ENCODE assay signal across 17 cellular contexts in genomic region chr1:109761227-109762038, GRCh38. TPM values are rescaled to one million over a fixed set of nuclear protein-coding genes. Genes with fewer than 3 reads are reported as not detected.
A peak's percentile ranks its signal among the peaks of the same experiment; 100 is the strongest.
DNase-seq lines count a peak whose midpoint lies in the region; ATAC-seq and TF ChIP-seq lines count a peak whose summit lies in the region.
"Had no signal": no experiment of that assay in that cellular context is flagged by ENCODE, and none has a peak within 500 bp of the region (broad histone marks: within the 10 kb centered on the region; RNA-seq: fewer than 3 reads in every experiment).

No MANE protein-coding gene starts in this region.

- H3K9ac ChIP-seq in smooth muscle cell (ENCODE audit: low read depth), result no peak overlapping the region
- H3K9ac ChIP-seq: GM23248 had no signal

- DNase-seq in DMS 273 (lab: John Stamatoyannopoulos, UW; ENCODE audit: unreplicated experiment) (peak; percentile 28), DMS 273 treated with DMSO at 0.1 percent for 48 hours (lab: John Stamatoyannopoulos, UW) (no peak), chondrocyte (ENCODE audit: low spot score) (peak; percentile 77), left lobe of liver (ENCODE audit: low spot score) (peak; percentile 45), smooth muscle cell (lab: John Stamatoyannopoulos, UW; ENCODE audit: unreplicated experiment) (peak; percentile 14), NCI-H510A treated with DMSO at 0.1 percent for 48 hours (lab: John Stamatoyannopoulos, UW) (no peak), GDM1 (lab: John Stamatoyannopoulos, UW) (no peak), NCI-H1048 (lab: John Stamatoyannopoulos, UW) (no peak)
- DNase-seq: CD4-positive, CD25-positive, alpha-beta regulatory T cell; effector memory CD8-positive, alpha-beta T cell; GF-D8; GM23248; NCI-H1105 treated with DMSO at 0.1 percent for 48 hours; NCI-H2227 treated with DMSO at 0.1 percent for 48 hours; stimulated activated CD4-positive, alpha-beta T cell treated with anti-CD3 and anti-CD28 coated beads, Interleukin-1b, Interleukin-23, amount 100 ng/mL, for 48 hours had no signal

- H3K9me3 ChIP-seq in smooth muscle cell (replicated peaks; ENCODE audit: low read depth), result no peaks in the 10 kb centered on the region

- no peaks in the 10 kb centered on the region for H3K36me3 Mint-ChIP-seq in chondrocyte (ENCODE audit: low read depth)
- H3K36me3 Mint-ChIP-seq: CD4-positive, CD25-positive, alpha-beta regulatory T cell had no signal

- no peaks in the 10 kb centered on the region for H4K20me1 ChIP-seq in smooth muscle cell (ENCODE audit: low read depth)

- H3K4me1 ChIP-seq in smooth muscle cell (ENCODE audit: low read depth), result no peaks in the 10 kb centered on the region

- H3K4me3 ChIP-seq in smooth muscle cell, result no peak overlapping the region
- H3K4me3 ChIP-seq: GM23248 had no signal

- ATAC-seq in left lobe of liver, result no peak
- ATAC-seq: effector memory CD8-positive, alpha-beta T cell had no signal

- no peak for TF ChIP-seq CTCF in chondrocyte (IDR thresholded peaks at IDR 0.05)
- no peak for TF ChIP-seq CTCF in smooth muscle cell (IDR thresholded peaks at IDR 0.05; ENCODE audit: borderline replicate concordance, insufficient read depth, poor library complexity, severe bottlenecking)

- no peaks in the 10 kb centered on the region for H3K36me3 ChIP-seq in smooth muscle cell (ENCODE audit: low read depth)

- no peaks in the 10 kb centered on the region for H3K79me2 ChIP-seq in smooth muscle cell (ENCODE audit: low read depth)

- H3K4me3 Mint-ChIP-seq in chondrocyte (ENCODE audit: unreplicated experiment), result no peak overlapping the region
- H3K4me3 Mint-ChIP-seq: CD4-positive, CD25-positive, alpha-beta regulatory T cell; effector memory CD8-positive, alpha-beta T cell had no signal

- H3K27me3 Mint-ChIP-seq in chondrocyte (ENCODE audit: low read depth), result no peaks in the 10 kb centered on the region
- H3K27me3 Mint-ChIP-seq: CD4-positive, CD25-positive, alpha-beta regulatory T cell had no signal

- no peaks in the 10 kb centered on the region for H3K9me3 Mint-ChIP-seq in chondrocyte (ENCODE audit: low read depth)
- H3K9me3 Mint-ChIP-seq: effector memory CD8-positive, alpha-beta T cell had no signal

- H3K4me1 Mint-ChIP-seq in chondrocyte (ENCODE audit: low read depth), result no peaks in the 10 kb centered on the region
- H3K4me1 Mint-ChIP-seq: CD4-positive, CD25-positive, alpha-beta regulatory T cell had no signal

- H3K27ac Mint-ChIP-seq in chondrocyte (ENCODE audit: unreplicated experiment), result no peak overlapping the region

- no peaks in the 10 kb centered on the region for H3F3A ChIP-seq in smooth muscle cell (ENCODE audit: low read depth)

- H3K27me3 ChIP-seq in smooth muscle cell (ENCODE audit: low read depth), result no peaks in the 10 kb centered on the region

- H3K27ac ChIP-seq in smooth muscle cell (ENCODE audit: low read depth), result no peak overlapping the region
- H3K27ac ChIP-seq: 22Rv1, GM23248 had no signal

- 66% methylated on average over 14 of the region's 14 CpGs for WGBS in smooth muscle cell (ENCODE audit: low lambda C conversion rate)

- no peak overlapping the region for H2AFZ ChIP-seq in smooth muscle cell (ENCODE audit: low read depth)
- H2AFZ ChIP-seq: GM23248 had no signal

- H3K4me2 ChIP-seq in smooth muscle cell, result no peak overlapping the region

RNA-seq across cellular contexts. Expression of gene EPS8L3, which starts 2.3 kb away (rescaled TPM):
- total RNA-seq in chondrocyte (not detected in 3 replicates), left lobe of liver (0.15 TPM), smooth muscle cell (not detected in 2 replicates)
- not detected in 2 replicates for polyA plus RNA-seq in smooth muscle cell
- total RNA-seq: aorta; CD4-positive, CD25-positive, alpha-beta regulatory T cell; GM23248 had no signal
- polyA plus RNA-seq: CD4-positive, CD25-positive, alpha-beta regulatory T cell; GM23248 had no signal

RNA-seq across cellular contexts. Expression of gene GSTM3, which starts 20.6 kb away (rescaled TPM):
- total RNA-seq in chondrocyte, result 51.2 to 63.8 TPM (median 61.5 TPM) in 3 replicates
- total RNA-seq in left lobe of liver, result 3.0 TPM
- total RNA-seq in smooth muscle cell, result 117 and 153 TPM in 2 replicates
- 211 and 218 TPM in 2 replicates for polyA plus RNA-seq in smooth muscle cell

RNA-seq across cellular contexts. Expression of gene GSTM5, which starts 49.4 kb away (rescaled TPM):
- not detected in 3 replicates for total RNA-seq in chondrocyte
- total RNA-seq in left lobe of liver, result 0.10 TPM
- not detected in 2 replicates for total RNA-seq in smooth muscle cell
- polyA plus RNA-seq in smooth muscle cell, result 0.17 and 0.87 TPM in 2 replicates
- total RNA-seq: CD4-positive, CD25-positive, alpha-beta regulatory T cell had no signal
- polyA plus RNA-seq: CD4-positive, CD25-positive, alpha-beta regulatory T cell had no signal

Comparison
In these comparisons a context has a peak if more than half of its experiments do, and no peak if none do; other contexts are left out.
1. DNase-seq: peak in DMS 273 (single experiment), chondrocyte (single experiment), left lobe of liver (single experiment) and smooth muscle cell (single experiment); none in DMS 273 treated with DMSO at 0.1 percent for 48 hours (single experiment), NCI-H510A treated with DMSO at 0.1 percent for 48 hours (single experiment), GDM1 (single experiment) and NCI-H1048 (single experiment).
2. RNA of gene GSTM3, which starts 20.6 kb away (total RNA-seq): 117 to 153 TPM in smooth muscle cell and 51.2 to 63.8 TPM in chondrocyte; 3.0 TPM in left lobe of liver (single experiment); every median in the first group is over 10 times any median in the second.